ENCODE assay signal across 8 cellular contexts in genomic region chr12:131928765-131929529, GRCh38. TPM values are rescaled to one million over a fixed set of nuclear protein-coding genes. Genes with fewer than 3 reads are reported as not detected.
DNase-seq lines count a peak whose midpoint lies in the region; ATAC-seq and TF ChIP-seq lines count a peak whose summit lies in the region.

Gene PUS1 (plus strand): TSS chr12:131929276. CDS start chr12:131929723, 447 bp downstream.

- dilution Hi-C loops in mammary epithelial cell (cut with HindIII; ENCODE audit: low sequenced_read_pairs): loop anchor here (5.0 to 10.0 kb wide), 2 partner anchors 62 to 106 kb away; no protein-coding TSS in a partner anchor

- H3K9ac ChIP-seq in mammary epithelial cell (ENCODE audit: insufficient read depth, low read length) (peak within 1 kb of the TSS; percentile 61), smooth muscle cell (ENCODE audit: low read depth) (peak within 1 kb of the TSS; percentile 84)

- H4K20me1 ChIP-seq in mammary epithelial cell (ENCODE audit: insufficient read depth, low read length) (no peaks in the 10 kb centered on the region), smooth muscle cell (ENCODE audit: low read depth) (no peaks in the 10 kb centered on the region)

- H3K79me2 ChIP-seq in mammary epithelial cell (ENCODE audit: insufficient read depth, low read length): peaks cover 43% of the 10 kb centered on the region
- H3K79me2 ChIP-seq in smooth muscle cell (ENCODE audit: low read depth): peaks cover 5% of the 10 kb centered on the region

- H2AFZ ChIP-seq in mammary epithelial cell (ENCODE audit: low read depth, low read length) (peak within 1 kb of the TSS; percentile 94), smooth muscle cell (ENCODE audit: low read depth) (peak within 1 kb of the TSS; percentile 95)

- H3K4me1 ChIP-seq in mammary epithelial cell (ENCODE audit: insufficient read depth, low read length): peaks cover 12% of the 10 kb centered on the region
- peaks cover 7% of the 10 kb centered on the region for H3K4me1 ChIP-seq in smooth muscle cell (ENCODE audit: low read depth)

- CTCF ChIA-PET in mammary epithelial cell (lab: Charles Lee; ENCODE audit: low non-redundant PET): no interaction called here

- H3F3A ChIP-seq in smooth muscle cell (ENCODE audit: low read depth): no peaks in the 10 kb centered on the region

- DNase-seq in ACHN (peak; percentile 98), NCI-H2227 treated with DMSO at 0.1 percent for 48 hours (lab: John Stamatoyannopoulos, UW) (peak; percentile 93), mammary epithelial cell (peak; percentile 91), iPS-NIHi7 (ENCODE audit: extremely low spot score) (peak; percentile 98), smooth muscle cell (lab: John Stamatoyannopoulos, UW; ENCODE audit: unreplicated experiment) (peak; percentile 67)

- ATAC-seq in GM18873 (IDR thresholded peaks at IDR 0.05; ENCODE audit: low FRiP score, unreplicated experiment): peak; percentile 52
- peak; percentile 55 for ATAC-seq in HG03135 (IDR thresholded peaks at IDR 0.05; ENCODE audit: unreplicated experiment)

- H3K4me2 ChIP-seq in mammary epithelial cell (ENCODE audit: insufficient read depth, low read depth, low read length) (peak within 1 kb of the TSS; percentile 100), smooth muscle cell (peak within 1 kb of the TSS; percentile 100)

- in situ Hi-C loops in ACHN (cut with HindIII; ENCODE audit: low pct_ligation_motif_present, low pct_unique_long_range_greater_than_20kb, low sequenced_read_pairs): no loop called here
- in situ Hi-C loops in mammary epithelial cell (cut with MboI; ENCODE audit: low sequenced_read_pairs in 2 of 2): no loop called here

- no TSS peak for BruUV-seq in mammary epithelial cell (replicated peaks; lab: Mats Ljungman, UMichigan)

- peak within 1 kb of the TSS; percentile 35 for H3K27ac ChIP-seq in mammary epithelial cell (ENCODE audit: insufficient read depth, low read depth, low read length)
- H3K27ac ChIP-seq in smooth muscle cell (ENCODE audit: low read depth): peak within 1 kb of the TSS; percentile 52

- no peak for TF ChIP-seq CTCF in WI38 (IDR thresholded peaks at IDR 0.05; ENCODE audit: low read depth, low read length)
- no peak for TF ChIP-seq CTCF in mammary epithelial cell (conservative IDR thresholded peaks at IDR 0.05 in 1 of 2, IDR thresholded peaks at IDR 0.05 in 1 of 2; ENCODE audit: extremely low read depth in 1 of 2, insufficient read depth in 1 of 2, low read depth in 1 of 2, low read length in 2 of 2)
- no peak for TF ChIP-seq CTCF in smooth muscle cell (IDR thresholded peaks at IDR 0.05; ENCODE audit: borderline replicate concordance, insufficient read depth, poor library complexity, severe bottlenecking)

- H3K27me3 ChIP-seq in mammary epithelial cell (ENCODE audit: insufficient read depth, low read length) (no peaks in the 10 kb centered on the region), smooth muscle cell (ENCODE audit: low read depth) (no peaks in the 10 kb centered on the region)

- intact Hi-C loops in mammary epithelial cell (cut with micrococcal nuclease): loop anchor here (2.0 kb wide), 2 partner anchors 20 to 98 kb away; partner anchors contain the start of gene EP400

- H3K4me3 ChIP-seq in WI38 (ENCODE audit: low read depth, low read length) (peak within 1 kb of the TSS; percentile 90), mammary epithelial cell (replicated peaks in 1 of 3; ENCODE audit: insufficient read depth in 1 of 3, low read depth in 2 of 3, low read length in 3 of 3) (peak within 1 kb of the TSS; percentile 98 to 99 (median 99)), smooth muscle cell (peak within 1 kb of the TSS; percentile 96)

- WGBS in mammary epithelial cell (ENCODE audit: low coverage, missing lambda C conversion rate): 1% methylated on average over 15 of the region's 76 CpGs
- WGBS in smooth muscle cell (ENCODE audit: low lambda C conversion rate): 1% methylated on average over 51 of the region's 76 CpGs

- H3K9me3 ChIP-seq in mammary epithelial cell (replicated peaks; ENCODE audit: insufficient read depth, low read length) (no peaks in the 10 kb centered on the region), smooth muscle cell (replicated peaks; ENCODE audit: low read depth) (no peaks in the 10 kb centered on the region)

- H3K36me3 ChIP-seq in mammary epithelial cell (ENCODE audit: insufficient read depth, low read length) (peaks cover 23% of the 10 kb centered on the region), smooth muscle cell (ENCODE audit: low read depth) (no peaks in the 10 kb centered on the region)

RNA-seq across cellular contexts. Expression of gene PUS1, which starts in this region (rescaled TPM):
- total RNA-seq in mammary epithelial cell (10 to 100 TPM in 1 of 2 donors, 1 to 10 TPM in 1; 7.3 to 51.3 TPM), smooth muscle cell (2.6 and 22.2 TPM in 2 replicates)
- polyA plus RNA-seq in mammary epithelial cell (33.6 TPM), smooth muscle cell (6.6 and 18.5 TPM in 2 replicates)
- 6.4 TPM for polyA minus RNA-seq in mammary epithelial cell

Comparison
In these comparisons a context has a peak if more than half of its experiments do, and no peak if none do; other contexts are left out.
1. Peak in every context shown above with its lines: DNase-seq, ATAC-seq, H3K4me3 ChIP-seq and H3K27ac ChIP-seq.